Comparison of ENCODE assay signal across 13 cellular contexts in genomic region chr1:170927955-170928850, GRCh38. TPM values are rescaled to one million over a fixed set of nuclear protein-coding genes. Genes with fewer than 3 reads are reported as not detected.
DNase-seq lines count a peak whose midpoint lies in the region; ATAC-seq, FAIRE-seq and TF ChIP-seq lines count a peak whose summit lies in the region.
"Had no signal": no experiment of that assay in that cellular context is flagged by ENCODE, and none has a peak within 500 bp of the region (broad histone marks: within the 10 kb centered on the region; RNA-seq: fewer than 3 reads in every experiment).

No MANE protein-coding gene starts in this region.

- peak; percentile 44 for TF ChIP-seq CTCF in D721Med (IDR thresholded peaks at IDR 0.05; ENCODE audit: insufficient read depth, missing control alignments)
- peak; percentile 47 for TF ChIP-seq CTCF in Loucy (conservative IDR thresholded peaks at IDR 0.05; ENCODE audit: low read length)
- no peak for TF ChIP-seq CTCF in mucosa of descending colon (IDR thresholded peaks at IDR 0.05)
- no peak for TF ChIP-seq CTCF in testis (IDR thresholded peaks at IDR 0.05)

- H3K27me3 ChIP-seq in Loucy (ENCODE audit: insufficient read depth, low read length, poor library complexity, severe bottlenecking) (no peaks in the 10 kb centered on the region), testis (no peaks in the 10 kb centered on the region)

- no peak overlapping the region for H3K9ac ChIP-seq in Loucy (ENCODE audit: low read depth, low read length, poor library complexity, severe bottlenecking)

- no peak overlapping the region for H3K4me3 ChIP-seq in Loucy (ENCODE audit: low read length, poor library complexity, severe bottlenecking)
- H3K4me3 ChIP-seq in mucosa of descending colon: no peak overlapping the region
- no peak overlapping the region for H3K4me3 ChIP-seq in testis

- H3K9me3 ChIP-seq in Loucy (ENCODE audit: insufficient read depth, low read depth, low read length) (no peaks in the 10 kb centered on the region), mucosa of descending colon (no peaks in the 10 kb centered on the region), testis (no peaks in the 10 kb centered on the region)
- H3K9me3 ChIP-seq: Caco-2 had no signal

- DNase-seq in D721Med (ENCODE audit: insufficient read length, low spot score) (no peak), cerebellar cortex (ENCODE audit: low spot score) (peak; percentile 43), mucosa of descending colon (peak in 1 of 3 donors; percentile 15), 8988T (no peak), testis (no peak), head of caudate nucleus (no peak)
- DNase-seq: activated T-cell treated with anti-CD3 and anti-CD28 coated beads, Interleukin-2, amount 50 U/mL, for 72 hours; Caco-2; hippocampal formation; naive thymus-derived CD4-positive, alpha-beta T cell had no signal

- peak overlapping the region in 1 of 2 donors; percentile 4 for H3K27ac ChIP-seq in testis

- FAIRE-seq in D721Med (lab: Jason Lieb, UNC): peak; percentile 91

- H3K4me1 ChIP-seq in Loucy (ENCODE audit: insufficient read depth, low read length, poor library complexity, severe bottlenecking): no peaks in the 10 kb centered on the region
- no peaks in the 10 kb centered on the region for H3K4me1 ChIP-seq in mucosa of descending colon (ENCODE audit: low read depth)
- peaks cover 6% of the 10 kb centered on the region for H3K4me1 ChIP-seq in testis
- H3K4me1 ChIP-seq: Caco-2 had no signal

- no peaks in the 10 kb centered on the region for H3K9me2 ChIP-seq in Loucy (replicated peaks; ENCODE audit: low read depth, low read length)

- no peak for TF ChIP-seq POLR2A in testis (IDR thresholded peaks at IDR 0.05)

- 68 to 69% methylated on average over 8 of the region's 8 CpGs for WGBS in testis, 2 donors

- intact Hi-C loops in mucosa of descending colon (cut with DNase I, micrococcal nuclease) (loop anchor here in 1 of 2 donors (5.0 kb wide), 1 partner anchor 241 kb away; no protein-coding TSS in a partner anchor), testis (cut with DNase I; ENCODE audit: low total_unique reads) (no loop called here), head of caudate nucleus (cut with DNase I) (no loop called here)

- no peaks in the 10 kb centered on the region for H3K79me2 ChIP-seq in Loucy (ENCODE audit: insufficient read depth, low read length)

- peak; percentile 77 for ATAC-seq in mucosa of descending colon
- ATAC-seq in GM19324 (IDR thresholded peaks at IDR 0.05; ENCODE audit: low FRiP score, unreplicated experiment): no peak
- ATAC-seq: activated T-cell treated with anti-CD3 and anti-CD28 coated beads, Interleukin-2, amount 50 U/mL, for 72 hours; naive thymus-derived CD4-positive, alpha-beta T cell; Panc1 had no signal

- 0 out of 2 replicates have a peak overlapping the region, but pooled peaks have one; percentile 13 for H2AFZ ChIP-seq in Loucy (ENCODE audit: low read length)

- H3K36me3 ChIP-seq in Loucy (ENCODE audit: insufficient read depth, low read length) (no peaks in the 10 kb centered on the region), mucosa of descending colon (ENCODE audit: low read depth) (no peaks in the 10 kb centered on the region), testis (ENCODE audit: low read depth, missing control alignments) (no peaks in the 10 kb centered on the region)

- no peaks in the 10 kb centered on the region for H4K20me1 ChIP-seq in Loucy (ENCODE audit: insufficient read depth, low read length, poor library complexity, severe bottlenecking)

- H3K4me2 ChIP-seq in Loucy (ENCODE audit: low read depth, low read length, poor library complexity, severe bottlenecking): no peak overlapping the region

- no peaks in the 10 kb centered on the region for H3F3A ChIP-seq in Loucy (ENCODE audit: low read depth)

RNA-seq across cellular contexts. Expression of gene MROH9, which starts 7.1 kb away (rescaled TPM):
- not detected for total RNA-seq in mucosa of descending colon
- total RNA-seq in testis: 1 to 10 TPM; 1.1 to 2.8 TPM
- 2.3 TPM for polyA plus RNA-seq in testis (ENCODE audit: insufficient read depth, low read depth, low replicate concordance)
- total RNA-seq: activated T-cell treated with anti-CD3 and anti-CD28 coated beads, Interleukin-2, amount 50 U/mL, for 72 hours; Caco-2; naive thymus-derived CD4-positive, alpha-beta T cell had no signal
- polyA plus RNA-seq: naive thymus-derived CD4-positive, alpha-beta T cell had no signal

Comparison
In these comparisons a context has a peak if more than half of its experiments do, and no peak if none do; other contexts are left out.
1. CTCF ChIP-seq: peak in D721Med (single experiment) and Loucy (single experiment); none in mucosa of descending colon (single experiment) and testis (0 of 3).